1 cellular context compared by ENCODE assay signal in genomic region chr1:187465441-187465840, GRCh38.
TF ChIP-seq lines count a peak whose summit lies in the region.

No MANE protein-coding gene starts in this region.

TF ChIP-seq in H1, 55 proteins besides CTCF, POLR2A, EP300 and RAD21 (continued from another document):
- no peak for TF ChIP-seq GTF2F1 (IDR thresholded peaks at IDR 0.05; ENCODE audit: borderline replicate concordance, low read depth, low read length)
- no peak for TF ChIP-seq JUND (IDR thresholded peaks at IDR 0.05; ENCODE audit: low read length)
- no peak for TF ChIP-seq SIRT6 (IDR thresholded peaks at IDR 0.05; ENCODE audit: low read length)
- no peak for TF ChIP-seq SUZ12 (IDR thresholded peaks at IDR 0.05; ENCODE audit: low read length)
- TF ChIP-seq ATF3 (IDR thresholded peaks at IDR 0.05; ENCODE audit: insufficient read depth, low read depth, low read length): no peak
- no peak for TF ChIP-seq CBX5 (IDR thresholded peaks at IDR 0.05; ENCODE audit: low read depth, low read length)
- TF ChIP-seq SIX5 (IDR thresholded peaks at IDR 0.05; ENCODE audit: low read depth, low read length): no peak
- TF ChIP-seq RBBP5 (IDR thresholded peaks at IDR 0.05; ENCODE audit: borderline replicate concordance, low read depth, low read length): no peak
- no peak for TF ChIP-seq CREB1 (IDR thresholded peaks at IDR 0.05)
- TF ChIP-seq GABPA (IDR thresholded peaks at IDR 0.05; ENCODE audit: borderline replicate concordance, insufficient read depth, low read length): no peak
